1 cellular context compared by ENCODE assay signal in genomic region chr13:27036236-27036981, GRCh38.
TF ChIP-seq lines count a peak whose summit lies in the region.

No MANE protein-coding gene starts in this region.

TF ChIP-seq in GM23338, 12 proteins besides CTCF, POLR2A, EP300 and RAD21 (continued from another document):
- no peak for TF ChIP-seq REST (IDR thresholded peaks at IDR 0.05; ENCODE audit: unreplicated experiment)
- TF ChIP-seq, protein P1, sequence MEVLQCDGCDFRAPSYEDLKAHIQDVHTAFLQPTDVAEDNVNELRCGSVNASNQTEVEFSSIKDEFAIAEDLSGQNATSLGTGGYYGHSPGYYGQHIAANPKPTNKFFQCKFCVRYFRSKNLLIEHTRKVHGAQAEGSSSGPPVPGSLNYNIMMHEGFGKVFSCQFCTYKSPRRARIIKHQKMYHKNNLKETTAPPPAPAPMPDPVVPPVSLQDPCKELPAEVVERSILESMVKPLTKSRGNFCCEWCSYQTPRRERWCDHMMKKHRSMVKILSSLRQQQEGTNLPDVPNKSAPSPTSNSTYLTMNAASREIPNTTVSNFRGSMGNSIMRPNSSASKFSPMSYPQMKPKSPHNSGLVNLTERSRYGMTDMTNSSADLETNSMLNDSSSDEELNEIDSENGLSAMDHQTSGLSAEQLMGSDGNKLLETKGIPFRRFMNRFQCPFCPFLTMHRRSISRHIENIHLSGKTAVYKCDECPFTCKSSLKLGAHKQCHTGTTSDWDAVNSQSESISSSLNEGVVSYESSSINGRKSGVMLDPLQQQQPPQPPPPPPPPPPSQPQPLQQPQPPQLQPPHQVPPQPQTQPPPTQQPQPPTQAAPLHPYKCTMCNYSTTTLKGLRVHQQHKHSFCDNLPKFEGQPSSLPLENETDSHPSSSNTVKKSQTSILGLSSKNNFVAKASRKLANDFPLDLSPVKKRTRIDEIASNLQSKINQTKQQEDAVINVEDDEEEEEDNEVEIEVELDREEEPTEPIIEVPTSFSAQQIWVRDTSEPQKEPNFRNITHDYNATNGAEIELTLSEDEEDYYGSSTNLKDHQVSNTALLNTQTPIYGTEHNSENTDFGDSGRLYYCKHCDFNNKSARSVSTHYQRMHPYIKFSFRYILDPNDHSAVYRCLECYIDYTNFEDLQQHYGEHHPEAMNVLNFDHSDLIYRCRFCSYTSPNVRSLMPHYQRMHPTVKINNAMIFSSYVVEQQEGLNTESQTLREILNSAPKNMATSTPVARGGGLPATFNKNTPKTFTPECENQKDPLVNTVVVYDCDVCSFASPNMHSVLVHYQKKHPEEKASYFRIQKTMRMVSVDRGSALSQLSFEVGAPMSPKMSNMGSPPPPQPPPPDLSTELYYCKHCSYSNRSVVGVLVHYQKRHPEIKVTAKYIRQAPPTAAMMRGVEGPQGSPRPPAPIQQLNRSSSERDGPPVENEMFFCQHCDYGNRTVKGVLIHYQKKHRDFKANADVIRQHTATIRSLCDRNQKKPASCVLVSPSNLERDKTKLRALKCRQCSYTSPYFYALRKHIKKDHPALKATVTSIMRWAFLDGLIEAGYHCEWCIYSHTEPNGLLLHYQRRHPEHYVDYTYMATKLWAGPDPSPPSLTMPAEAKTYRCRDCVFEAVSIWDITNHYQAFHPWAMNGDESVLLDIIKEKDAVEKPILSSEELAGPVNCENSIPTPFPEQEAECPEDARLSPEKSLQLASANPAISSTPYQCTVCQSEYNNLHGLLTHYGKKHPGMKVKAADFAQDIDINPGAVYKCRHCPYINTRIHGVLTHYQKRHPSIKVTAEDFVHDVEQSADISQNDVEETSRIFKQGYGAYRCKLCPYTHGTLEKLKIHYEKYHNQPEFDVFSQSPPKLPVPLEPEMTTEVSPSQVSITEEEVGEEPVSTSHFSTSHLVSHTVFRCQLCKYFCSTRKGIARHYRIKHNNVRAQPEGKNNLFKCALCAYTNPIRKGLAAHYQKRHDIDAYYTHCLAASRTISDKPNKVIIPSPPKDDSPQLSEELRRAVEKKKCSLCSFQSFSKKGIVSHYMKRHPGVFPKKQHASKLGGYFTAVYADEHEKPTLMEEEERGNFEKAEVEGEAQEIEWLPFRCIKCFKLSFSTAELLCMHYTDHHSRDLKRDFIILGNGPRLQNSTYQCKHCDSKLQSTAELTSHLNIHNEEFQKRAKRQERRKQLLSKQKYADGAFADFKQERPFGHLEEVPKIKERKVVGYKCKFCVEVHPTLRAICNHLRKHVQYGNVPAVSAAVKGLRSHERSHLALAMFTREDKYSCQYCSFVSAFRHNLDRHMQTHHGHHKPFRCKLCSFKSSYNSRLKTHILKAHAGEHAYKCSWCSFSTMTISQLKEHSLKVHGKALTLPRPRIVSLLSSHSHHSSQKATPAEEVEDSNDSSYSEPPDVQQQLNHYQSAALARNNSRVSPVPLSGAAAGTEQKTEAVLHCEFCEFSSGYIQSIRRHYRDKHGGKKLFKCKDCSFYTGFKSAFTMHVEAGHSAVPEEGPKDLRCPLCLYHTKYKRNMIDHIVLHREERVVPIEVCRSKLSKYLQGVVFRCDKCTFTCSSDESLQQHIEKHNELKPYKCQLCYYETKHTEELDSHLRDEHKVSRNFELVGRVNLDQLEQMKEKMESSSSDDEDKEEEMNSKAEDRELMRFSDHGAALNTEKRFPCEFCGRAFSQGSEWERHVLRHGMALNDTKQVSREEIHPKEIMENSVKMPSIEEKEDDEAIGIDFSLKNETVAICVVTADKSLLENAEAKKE (CRISPR knock-in tag; IDR thresholded peaks at IDR 0.05), result no peak
